9 cellular contexts compared by ENCODE assay signal in the genomic region with DNA sequence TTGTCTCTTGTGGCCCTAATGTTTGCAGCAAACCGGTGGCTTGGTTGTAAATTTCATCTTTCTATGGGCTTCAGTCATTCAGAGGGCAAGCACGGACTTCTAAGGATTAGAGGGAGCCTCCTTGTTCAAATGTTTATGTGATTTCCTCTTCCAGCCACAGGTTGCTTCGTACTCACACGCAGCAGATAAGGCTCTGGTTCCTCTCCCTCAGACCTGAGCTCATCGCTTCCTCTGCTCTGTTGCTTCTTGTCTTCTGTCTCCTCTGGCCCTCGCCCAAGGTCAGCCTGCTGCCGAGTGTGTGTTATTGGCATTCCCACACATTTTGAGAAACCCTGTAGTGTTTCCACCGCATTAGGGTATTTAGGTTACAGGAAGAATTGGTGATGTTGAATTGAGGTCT. TPM values are rescaled to one million over a fixed set of nuclear protein-coding genes. Genes with fewer than 3 reads are reported as not detected.
DNase-seq lines count a peak whose midpoint lies in the region; ATAC-seq and TF ChIP-seq lines count a peak whose summit lies in the region.
"Had no signal": no experiment of that assay in that cellular context is flagged by ENCODE, and none has a peak within 500 bp of the region (broad histone marks: within the 10 kb centered on the region; RNA-seq: fewer than 3 reads in every experiment).

No MANE protein-coding gene starts in this region.

- H4K20me1 ChIP-seq in OCI-LY7 (ENCODE audit: insufficient read depth, low read length): no peaks in the 10 kb centered on the region

- POLR2A ChIA-PET in OCI-LY7 (lab: Charles Lee): no interaction called here

- no peaks in the 10 kb centered on the region for H3K9me3 ChIP-seq in OCI-LY7 (ENCODE audit: low read length)

- CTCF ChIA-PET in OCI-LY7 (lab: Charles Lee; ENCODE audit: unreplicated experiment): interaction anchor here (0.7 kb wide), 1 partner anchor 46 kb away, joined by 3 read pairs; no protein-coding TSS in a partner anchor

- H3K9me3 Mint-ChIP-seq in central memory CD8-positive, alpha-beta T cell: no peaks in the 10 kb centered on the region

- no peaks in the 10 kb centered on the region for H3K4me1 ChIP-seq in OCI-LY7 (ENCODE audit: insufficient read depth, low read length, poor library complexity, severe bottlenecking)

- peak; percentile 63 for ATAC-seq in SK-N-SH treated with all-trans-retinoic acid at 6 μM for 48 hours
- ATAC-seq in central memory CD8-positive, alpha-beta T cell (replicated peaks; ENCODE audit: extremely low read depth, poor library complexity, severe bottlenecking): no peak
- peak; percentile 65 for ATAC-seq in sciatic nerve
- ATAC-seq in GM21723 (IDR thresholded peaks at IDR 0.05; ENCODE audit: unreplicated experiment): no peak

- peaks cover 18% of the 10 kb centered on the region for H3K27me3 Mint-ChIP-seq in central memory CD8-positive, alpha-beta T cell

- no peak overlapping the region for H2AFZ ChIP-seq in OCI-LY7 (ENCODE audit: low read length)

- H3K36me3 ChIP-seq in OCI-LY7 (ENCODE audit: insufficient read depth, low read length): no peaks in the 10 kb centered on the region

- no peaks in the 10 kb centered on the region for H3K79me2 ChIP-seq in OCI-LY7 (ENCODE audit: insufficient read depth, low read depth, low read length)

- no TSS peak for BruUV-seq in OCI-LY7 (replicated peaks; lab: Mats Ljungman, UMichigan)

- intact Hi-C loops in sciatic nerve (cut with DNase I) (no loop called here), OCI-LY7 (cut with micrococcal nuclease; ENCODE audit: unreplicated experiment) (no loop called here)

- H3K4me1 Mint-ChIP-seq in central memory CD8-positive, alpha-beta T cell: peaks cover 7% of the 10 kb centered on the region

- TF ChIP-seq CTCF in OCI-LY7 (conservative IDR thresholded peaks at IDR 0.05; ENCODE audit: low read length): no peak

- H3K27ac Mint-ChIP-seq in central memory CD8-positive, alpha-beta T cell (ENCODE audit: low read depth): peak overlapping the region; percentile 19
- H3K27ac Mint-ChIP-seq: brain had no signal

- DNase-seq in KBM-7 (peak; percentile 69), sciatic nerve (ENCODE audit: low spot score) (no peak), OCI-LY7 (ENCODE audit: low spot score) (no peak), NAMALWA (ENCODE audit: low spot score) (no peak)
- no peak for DNase-seq in central memory CD8-positive, alpha-beta T cell (ENCODE audit: low spot score in 2 of 2)
- DNase-seq: NCI-H1930 had no signal

- no peaks in the 10 kb centered on the region for H3K36me3 Mint-ChIP-seq in central memory CD8-positive, alpha-beta T cell (ENCODE audit: insufficient read depth)
- H3K36me3 Mint-ChIP-seq: brain had no signal

- no peak overlapping the region for H3K4me3 ChIP-seq in OCI-LY7 (ENCODE audit: low read depth, low read length, poor library complexity, severe bottlenecking)

- no peak overlapping the region for H3K4me2 ChIP-seq in OCI-LY7 (ENCODE audit: low read length)

- H3K27ac ChIP-seq in OCI-LY7 (ENCODE audit: low read depth, low read length, poor library complexity, severe bottlenecking): no peak overlapping the region

- no peaks in the 10 kb centered on the region for H3K9me2 ChIP-seq in OCI-LY7 (ENCODE audit: insufficient read depth, low read length)

- H3K4me3 Mint-ChIP-seq in central memory CD8-positive, alpha-beta T cell: no peak overlapping the region
- H3K4me3 Mint-ChIP-seq: brain had no signal

- in situ Hi-C loops in KBM-7 (cut with MboI; ENCODE audit: low pct_unique_long_range_greater_than_20kb, low sequenced_read_pairs): no loop called here

TF ChIP-seq in SK-N-SH treated with all-trans-retinoic acid at 6 μM for 48 hours, 23 proteins besides CTCF, POLR2A, EP300 and RAD21 (continues in another document):
- TF ChIP-seq ISL1 (CRISPR knock-in tag; IDR thresholded peaks at IDR 0.05) (no peak), ZFP3 (CRISPR knock-in tag; IDR thresholded peaks at IDR 0.05) (no peak), ESRRG (CRISPR knock-in tag; IDR thresholded peaks at IDR 0.05) (no peak), ZC3H10 (CRISPR knock-in tag; IDR thresholded peaks at IDR 0.05) (no peak), CSDC2 (CRISPR knock-in tag; IDR thresholded peaks at IDR 0.05) (no peak), RARB (CRISPR knock-in tag; IDR thresholded peaks at IDR 0.05) (no peak), GLIS3 (CRISPR knock-in tag; IDR thresholded peaks at IDR 0.05) (no peak), ZFP30 (CRISPR knock-in tag; IDR thresholded peaks at IDR 0.05) (no peak), ARNTL (CRISPR knock-in tag; IDR thresholded peaks at IDR 0.05; ENCODE audit: borderline replicate concordance, low read depth) (no peak), OSR1 (CRISPR knock-in tag; IDR thresholded peaks at IDR 0.05) (no peak)
- TF ChIP-seq, protein P1, sequence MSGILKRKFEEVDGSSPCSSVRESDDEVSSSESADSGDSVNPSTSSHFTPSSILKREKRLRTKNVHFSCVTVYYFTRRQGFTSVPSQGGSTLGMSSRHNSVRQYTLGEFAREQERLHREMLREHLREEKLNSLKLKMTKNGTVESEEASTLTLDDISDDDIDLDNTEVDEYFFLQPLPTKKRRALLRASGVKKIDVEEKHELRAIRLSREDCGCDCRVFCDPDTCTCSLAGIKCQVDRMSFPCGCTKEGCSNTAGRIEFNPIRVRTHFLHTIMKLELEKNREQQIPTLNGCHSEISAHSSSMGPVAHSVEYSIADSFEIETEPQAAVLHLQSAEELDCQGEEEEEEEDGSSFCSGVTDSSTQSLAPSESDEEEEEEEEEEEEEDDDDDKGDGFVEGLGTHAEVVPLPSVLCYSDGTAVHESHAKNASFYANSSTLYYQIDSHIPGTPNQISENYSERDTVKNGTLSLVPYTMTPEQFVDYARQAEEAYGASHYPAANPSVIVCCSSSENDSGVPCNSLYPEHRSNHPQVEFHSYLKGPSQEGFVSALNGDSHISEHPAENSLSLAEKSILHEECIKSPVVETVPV (CRISPR knock-in tag; IDR thresholded peaks at IDR 0.05): no peak
- TF ChIP-seq, protein P2, sequence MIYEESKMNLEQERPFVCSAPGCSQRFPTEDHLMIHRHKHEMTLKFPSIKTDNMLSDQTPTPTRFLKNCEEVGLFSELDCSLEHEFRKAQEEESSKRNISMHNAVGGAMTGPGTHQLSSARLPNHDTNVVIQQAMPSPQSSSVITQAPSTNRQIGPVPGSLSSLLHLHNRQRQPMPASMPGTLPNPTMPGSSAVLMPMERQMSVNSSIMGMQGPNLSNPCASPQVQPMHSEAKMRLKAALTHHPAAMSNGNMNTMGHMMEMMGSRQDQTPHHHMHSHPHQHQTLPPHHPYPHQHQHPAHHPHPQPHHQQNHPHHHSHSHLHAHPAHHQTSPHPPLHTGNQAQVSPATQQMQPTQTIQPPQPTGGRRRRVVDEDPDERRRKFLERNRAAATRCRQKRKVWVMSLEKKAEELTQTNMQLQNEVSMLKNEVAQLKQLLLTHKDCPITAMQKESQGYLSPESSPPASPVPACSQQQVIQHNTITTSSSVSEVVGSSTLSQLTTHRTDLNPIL (CRISPR knock-in tag; IDR thresholded peaks at IDR 0.05; ENCODE audit: low read depth): no peak
- TF ChIP-seq, protein P3, sequence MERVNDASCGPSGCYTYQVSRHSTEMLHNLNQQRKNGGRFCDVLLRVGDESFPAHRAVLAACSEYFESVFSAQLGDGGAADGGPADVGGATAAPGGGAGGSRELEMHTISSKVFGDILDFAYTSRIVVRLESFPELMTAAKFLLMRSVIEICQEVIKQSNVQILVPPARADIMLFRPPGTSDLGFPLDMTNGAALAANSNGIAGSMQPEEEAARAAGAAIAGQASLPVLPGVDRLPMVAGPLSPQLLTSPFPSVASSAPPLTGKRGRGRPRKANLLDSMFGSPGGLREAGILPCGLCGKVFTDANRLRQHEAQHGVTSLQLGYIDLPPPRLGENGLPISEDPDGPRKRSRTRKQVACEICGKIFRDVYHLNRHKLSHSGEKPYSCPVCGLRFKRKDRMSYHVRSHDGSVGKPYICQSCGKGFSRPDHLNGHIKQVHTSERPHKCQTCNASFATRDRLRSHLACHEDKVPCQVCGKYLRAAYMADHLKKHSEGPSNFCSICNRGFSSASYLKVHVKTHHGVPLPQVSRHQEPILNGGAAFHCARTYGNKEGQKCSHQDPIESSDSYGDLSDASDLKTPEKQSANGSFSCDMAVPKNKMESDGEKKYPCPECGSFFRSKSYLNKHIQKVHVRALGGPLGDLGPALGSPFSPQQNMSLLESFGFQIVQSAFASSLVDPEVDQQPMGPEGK (CRISPR knock-in tag; IDR thresholded peaks at IDR 0.05; ENCODE audit: borderline replicate concordance): no peak
- TF ChIP-seq, protein P4, sequence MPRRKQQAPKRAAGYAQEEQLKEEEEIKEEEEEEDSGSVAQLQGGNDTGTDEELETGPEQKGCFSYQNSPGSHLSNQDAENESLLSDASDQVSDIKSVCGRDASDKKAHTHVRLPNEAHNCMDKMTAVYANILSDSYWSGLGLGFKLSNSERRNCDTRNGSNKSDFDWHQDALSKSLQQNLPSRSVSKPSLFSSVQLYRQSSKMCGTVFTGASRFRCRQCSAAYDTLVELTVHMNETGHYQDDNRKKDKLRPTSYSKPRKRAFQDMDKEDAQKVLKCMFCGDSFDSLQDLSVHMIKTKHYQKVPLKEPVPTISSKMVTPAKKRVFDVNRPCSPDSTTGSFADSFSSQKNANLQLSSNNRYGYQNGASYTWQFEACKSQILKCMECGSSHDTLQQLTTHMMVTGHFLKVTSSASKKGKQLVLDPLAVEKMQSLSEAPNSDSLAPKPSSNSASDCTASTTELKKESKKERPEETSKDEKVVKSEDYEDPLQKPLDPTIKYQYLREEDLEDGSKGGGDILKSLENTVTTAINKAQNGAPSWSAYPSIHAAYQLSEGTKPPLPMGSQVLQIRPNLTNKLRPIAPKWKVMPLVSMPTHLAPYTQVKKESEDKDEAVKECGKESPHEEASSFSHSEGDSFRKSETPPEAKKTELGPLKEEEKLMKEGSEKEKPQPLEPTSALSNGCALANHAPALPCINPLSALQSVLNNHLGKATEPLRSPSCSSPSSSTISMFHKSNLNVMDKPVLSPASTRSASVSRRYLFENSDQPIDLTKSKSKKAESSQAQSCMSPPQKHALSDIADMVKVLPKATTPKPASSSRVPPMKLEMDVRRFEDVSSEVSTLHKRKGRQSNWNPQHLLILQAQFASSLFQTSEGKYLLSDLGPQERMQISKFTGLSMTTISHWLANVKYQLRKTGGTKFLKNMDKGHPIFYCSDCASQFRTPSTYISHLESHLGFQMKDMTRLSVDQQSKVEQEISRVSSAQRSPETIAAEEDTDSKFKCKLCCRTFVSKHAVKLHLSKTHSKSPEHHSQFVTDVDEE (CRISPR knock-in tag; IDR thresholded peaks at IDR 0.05): no peak

RNA-seq across cellular contexts. Expression of a gene that starts 44.0 kb away (rescaled TPM):
- 275 TPM for total RNA-seq in sciatic nerve
- 240 and 260 TPM in 2 replicates for total RNA-seq in OCI-LY7 (2014; rRNA removed; shearing (Covaris generic))
- total RNA-seq in OCI-LY7 (2022): 222 and 230 TPM in 2 replicates

RNA-seq across cellular contexts. Expression of a gene that starts 58.3 kb away (rescaled TPM):
- total RNA-seq in sciatic nerve (358 TPM), OCI-LY7 (2022) (301 TPM in 2 replicates)
- total RNA-seq in OCI-LY7 (2014; rRNA removed; shearing (Covaris generic)): 377 and 423 TPM in 2 replicates

Comparison
In these comparisons a context has a peak if more than half of its experiments do, and no peak if none do; other contexts are left out.
1. ATAC-seq: peak in SK-N-SH treated with all-trans-retinoic acid at 6 μM for 48 hours (single experiment) and sciatic nerve (single experiment); none in central memory CD8-positive, alpha-beta T cell (single experiment) and GM21723 (single experiment).